Comparison of ENCODE assay signal across 13 cellular contexts in genomic region chr6:159931112-159931511, GRCh38. TPM values are rescaled to one million over a fixed set of nuclear protein-coding genes. Genes with fewer than 3 reads are reported as not detected.
DNase-seq lines count a peak whose midpoint lies in the region; ATAC-seq, FAIRE-seq and TF ChIP-seq lines count a peak whose summit lies in the region.
"Had no signal": no experiment of that assay in that cellular context is flagged by ENCODE, and none has a peak within 500 bp of the region (broad histone marks: within the 10 kb centered on the region; RNA-seq: fewer than 3 reads in every experiment).

No MANE protein-coding gene starts in this region.

- intact Hi-C loops in activated T-helper 2 cell treated with anti-CD3 and anti-CD28 coated beads, Interferon-gamma antibody, Interleukin-2, Interleukin-4, amounts not matched to agents 10 μg/mL and 5 μg/mL and 100 μg/mL, durations not matched to agents 14 hours and 24 hours and 36 hours (cut with micrococcal nuclease): loop anchor here (1.0 to 5.0 kb wide), 5 partner anchors 44 to 532 kb away; partner anchors contain the start of genes MRPL18 and SOD2
- intact Hi-C loops in gastrocnemius medialis (cut with DNase I; ENCODE audit: low total_unique reads): no loop called here
- intact Hi-C loops in cardiac septum (cut with DNase I): no loop called here

- H3K27me3 ChIP-seq in gastrocnemius medialis: no peaks in the 10 kb centered on the region

- no peak for TF ChIP-seq CTCF in GM20000 (IDR thresholded peaks at IDR 0.05; ENCODE audit: extremely low read depth, missing control alignments)
- no peak for TF ChIP-seq CTCF in gastrocnemius medialis (IDR thresholded peaks at IDR 0.05 in 4 of 5, conservative IDR thresholded peaks at IDR 0.05 in 1 of 5)

- H3K27ac ChIP-seq in gastrocnemius medialis: no peak overlapping the region

- in situ Hi-C loops in gastrocnemius medialis (cut with MboI; ENCODE audit: low sequenced_read_pairs in 4 of 4): loop anchor here in 1 of 4 donors (10.0 kb wide), 1 partner anchor 66 kb away; no protein-coding TSS in a partner anchor

- H3K9me3 ChIP-seq in gastrocnemius medialis: no peaks in the 10 kb centered on the region

- H3K4me3 ChIP-seq in gastrocnemius medialis: no peak overlapping the region

- H3K4me1 Mint-ChIP-seq in activated T-helper 2 cell treated with anti-CD3 and anti-CD28 coated beads, Interferon-gamma antibody, Interleukin-2, Interleukin-4, amounts not matched to agents 10 μg/mL and 5 μg/mL and 100 μg/mL, durations not matched to agents 14 hours and 24 hours and 36 hours (ENCODE audit: low read depth): peaks cover 28% of the 10 kb centered on the region

- H3K9me3 Mint-ChIP-seq in activated T-helper 2 cell treated with anti-CD3 and anti-CD28 coated beads, Interferon-gamma antibody, Interleukin-2, Interleukin-4, amounts not matched to agents 10 μg/mL and 5 μg/mL and 100 μg/mL, durations not matched to agents 14 hours and 24 hours and 36 hours: peaks cover 9% of the 10 kb centered on the region

- H3K27ac Mint-ChIP-seq in activated T-helper 2 cell treated with anti-CD3 and anti-CD28 coated beads, Interferon-gamma antibody, Interleukin-2, Interleukin-4, amounts not matched to agents 10 μg/mL and 5 μg/mL and 100 μg/mL, durations not matched to agents 14 hours and 24 hours and 36 hours: peak overlapping the region; percentile 73

- H3K4me1 ChIP-seq in gastrocnemius medialis: peaks cover 5 to 9% of the 10 kb centered on the region in 2 donors

- ATAC-seq in HG03103 (IDR thresholded peaks at IDR 0.05; ENCODE audit: low read depth, unreplicated experiment): peak; percentile 93
- ATAC-seq in gastrocnemius medialis: no peak

- FAIRE-seq in GM18507 (lab: Jason Lieb, UNC): peak; percentile 97

- H3K36me3 ChIP-seq in gastrocnemius medialis: no peaks in the 10 kb centered on the region

- no peak for TF ChIP-seq POLR2A in gastrocnemius medialis (IDR thresholded peaks at IDR 0.05)

- H3K36me3 Mint-ChIP-seq in activated T-helper 2 cell treated with anti-CD3 and anti-CD28 coated beads, Interferon-gamma antibody, Interleukin-2, Interleukin-4, amounts not matched to agents 10 μg/mL and 5 μg/mL and 100 μg/mL, durations not matched to agents 14 hours and 24 hours and 36 hours (ENCODE audit: low read depth): no peaks in the 10 kb centered on the region

- H3K27me3 Mint-ChIP-seq in activated T-helper 2 cell treated with anti-CD3 and anti-CD28 coated beads, Interferon-gamma antibody, Interleukin-2, Interleukin-4, amounts not matched to agents 10 μg/mL and 5 μg/mL and 100 μg/mL, durations not matched to agents 14 hours and 24 hours and 36 hours (ENCODE audit: low read depth): peaks cover 6% of the 10 kb centered on the region

- DNase-seq in GM18507 (ENCODE audit: extremely low spot score, insufficient read length, low read depth) (no peak), GM20000 (ENCODE audit: low spot score) (peak; percentile 29), EL (no peak), AG20443 (ENCODE audit: low spot score) (no peak), gastrocnemius medialis (no peak), cardiac septum (ENCODE audit: low spot score) (no peak)
- DNase-seq in activated T-helper 2 cell treated with anti-CD3 and anti-CD28 coated beads, Interferon-gamma antibody, Interleukin-2, Interleukin-4, amounts not matched to agents 10 μg/mL and 5 μg/mL and 100 μg/mL, durations not matched to agents 14 hours and 24 hours and 36 hours (ENCODE audit: low spot score): peak; percentile 15
- DNase-seq: DMS 273 treated with DMSO at 0.1 percent for 48 hours had no signal

- H3K4me3 Mint-ChIP-seq in activated T-helper 2 cell treated with anti-CD3 and anti-CD28 coated beads, Interferon-gamma antibody, Interleukin-2, Interleukin-4, amounts not matched to agents 10 μg/mL and 5 μg/mL and 100 μg/mL, durations not matched to agents 14 hours and 24 hours and 36 hours (ENCODE audit: low read depth): peak overlapping the region; percentile 34

RNA-seq across cellular contexts. Expression of gene IGF2R, which starts 37.8 kb away (rescaled TPM):
- total RNA-seq in activated T-helper 2 cell treated with anti-CD3 and anti-CD28 coated beads, Interferon-gamma antibody, Interleukin-2, Interleukin-4, amounts not matched to agents 10 μg/mL and 5 μg/mL and 100 μg/mL, durations not matched to agents 14 hours and 24 hours and 36 hours: 75.0 and 82.4 TPM in 2 replicates
- total RNA-seq in gastrocnemius medialis (100 to 1,000 TPM in 3 of 4 donors, 10 to 100 TPM in 1; 56.6 to 134 (median 108) TPM), cardiac septum (54.6 TPM)

RNA-seq across cellular contexts. Expression of gene MAS1, which starts 40.3 kb away (rescaled TPM):
- not detected in 2 replicates for total RNA-seq in activated T-helper 2 cell treated with anti-CD3 and anti-CD28 coated beads, Interferon-gamma antibody, Interleukin-2, Interleukin-4, amounts not matched to agents 10 μg/mL and 5 μg/mL and 100 μg/mL, durations not matched to agents 14 hours and 24 hours and 36 hours
- not detected for total RNA-seq in gastrocnemius medialis
- 0.03 TPM for total RNA-seq in cardiac septum
- total RNA-seq: activated CD8-positive, alpha-beta memory T cell treated with anti-CD3 and anti-CD28 coated beads for 36 hours; HT1080; renal cortical epithelial cell; subcutaneous adipose tissue had no signal

Comparison
In these comparisons a context has a peak if more than half of its experiments do, and no peak if none do; other contexts are left out.
1. DNase-seq: peak in GM20000 (single experiment) and activated T-helper 2 cell treated with anti-CD3 and anti-CD28 coated beads, Interferon-gamma antibody, Interleukin-2, Interleukin-4, amounts not matched to agents 10 μg/mL and 5 μg/mL and 100 μg/mL, durations not matched to agents 14 hours and 24 hours and 36 hours (single experiment); none in GM18507 (single experiment), EL (single experiment), AG20443 (single experiment), gastrocnemius medialis (0 of 2) and cardiac septum (single experiment).